14 cellular contexts compared by ENCODE assay signal in the genomic region with DNA sequence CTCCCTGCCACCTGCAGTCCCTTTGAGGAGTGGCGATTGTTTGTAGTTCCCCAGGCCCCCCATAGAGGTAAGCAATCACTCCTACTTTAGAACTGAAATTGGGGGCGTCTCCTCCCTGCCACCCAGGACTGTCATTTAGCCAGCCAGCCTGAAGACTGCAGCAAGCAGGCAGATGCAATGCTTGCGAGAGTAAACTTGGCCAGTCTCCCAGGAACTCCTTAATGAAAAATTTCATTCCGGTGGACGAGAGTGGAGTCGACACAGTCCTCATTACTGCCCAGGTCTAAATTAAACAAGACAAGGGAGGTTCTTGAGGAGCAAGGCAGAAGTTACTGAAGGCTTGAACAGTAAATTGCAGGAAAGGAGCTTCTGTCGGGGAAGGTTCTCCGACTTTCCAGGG.
DNase-seq lines count a peak whose midpoint lies in the region; ATAC-seq and TF ChIP-seq lines count a peak whose summit lies in the region.
"Had no signal": no experiment of that assay in that cellular context is flagged by ENCODE, and none has a peak within 500 bp of the region (broad histone marks: within the 10 kb centered on the region; RNA-seq: fewer than 3 reads in every experiment).

No MANE protein-coding gene starts in this region.

- intact Hi-C loops in Right ventricle myocardium superior (cut with DNase I), result no loop called here
- intact Hi-C loops in transverse colon (cut with DNase I; ENCODE audit: low total_unique reads), result no loop called here

- no peak for TF ChIP-seq POLR2A in transverse colon (IDR thresholded peaks at IDR 0.05)

- H3K4me3 ChIP-seq in right atrium auricular region (no peak overlapping the region), fibroblast of pulmonary artery (replicated peaks; ENCODE audit: low read depth, low read length) (no peak overlapping the region), transverse colon (no peak overlapping the region)
- H3K4me3 ChIP-seq: cardiac muscle cell, GM23338 had no signal

- no peak for DNase-seq in Right ventricle myocardium superior
- DNase-seq in right atrium auricular region (ENCODE audit: low spot score), result no peak
- DNase-seq in NCI-H345 treated with DMSO at 0.1 percent for 48 hours (lab: John Stamatoyannopoulos, UW; ENCODE audit: unreplicated experiment), result peak; percentile 38
- peak; percentile 37 for DNase-seq in fibroblast of pulmonary artery (ENCODE audit: low read depth)
- no peak for DNase-seq in transverse colon
- DNase-seq in NCI-H1436 treated with DMSO at 0.1 percent for 48 hours (lab: John Stamatoyannopoulos, UW), result no peak
- DNase-seq in stimulated activated CD4-positive, alpha-beta T cell treated with anti-CD3 and anti-CD28 coated beads, Interleukin-4, amount 100 ng/mL, for 4 hours, result no peak
- no peak for DNase-seq in NOMO-1 treated with DMSO at 0.1 percent for 48 hours (lab: John Stamatoyannopoulos, UW; ENCODE audit: unreplicated experiment)
- DNase-seq: activated CD4-positive, CD25-positive, alpha-beta regulatory T cell; erythroblast; NCI-H1930; SHP77 had no signal

- no peaks in the 10 kb centered on the region for H3K9me3 ChIP-seq in right atrium auricular region
- H3K9me3 ChIP-seq in transverse colon, result no peaks in the 10 kb centered on the region

- H3K27me3 ChIP-seq in right atrium auricular region, result no peaks in the 10 kb centered on the region
- no peaks in the 10 kb centered on the region for H3K27me3 ChIP-seq in transverse colon
- H3K27me3 ChIP-seq: cardiac muscle cell had no signal

- H3K36me3 ChIP-seq in right atrium auricular region (no peaks in the 10 kb centered on the region), transverse colon (no peaks in the 10 kb centered on the region)
- H3K36me3 ChIP-seq: cardiac muscle cell had no signal

- WGBS in transverse colon (ENCODE audit: low coverage in 1 of 2), 2 donors, result 18 to 56% methylated on average over 3 to 8 of the region's 8 CpGs

- peaks cover 0 to 27% of the 10 kb centered on the region in 2 donors for H3K4me1 ChIP-seq in right atrium auricular region
- H3K4me1 ChIP-seq in transverse colon, result peaks cover 0 to 32% (median 6%) of the 10 kb centered on the region in 4 donors

- TF ChIP-seq CTCF in right atrium auricular region (IDR thresholded peaks at IDR 0.05) (no peak), fibroblast of pulmonary artery (IDR thresholded peaks at IDR 0.05; ENCODE audit: low read length, missing control alignments) (no peak), transverse colon (IDR thresholded peaks at IDR 0.05) (no peak)

- H3K27ac ChIP-seq in right atrium auricular region (no peak overlapping the region), transverse colon (peak overlapping the region in 3 of 4 donors; percentile 11 to 80 (median 14))
- H3K27ac ChIP-seq: cardiac muscle cell had no signal

- ATAC-seq in Right ventricle myocardium superior (ENCODE audit: poor library complexity), result peak; percentile 58
- ATAC-seq: GM23338 had no signal

- TF ChIP-seq EP300 in transverse colon (IDR thresholded peaks at IDR 0.05; ENCODE audit: low read depth), result no peak

- in situ Hi-C loops in transverse colon (cut with MboI; ENCODE audit: low pct_ligation_motif_present in 1 of 4, low pct_unique_long_range_greater_than_20kb in 1 of 4, low sequenced_read_pairs in 3 of 4), result no loop called here

Comparison
In these comparisons a context has a peak if more than half of its experiments do, and no peak if none do; other contexts are left out.
1. DNase-seq: peak in NCI-H345 treated with DMSO at 0.1 percent for 48 hours (single experiment) and fibroblast of pulmonary artery (single experiment); none in Right ventricle myocardium superior (single experiment), right atrium auricular region (single experiment), transverse colon (single experiment), NCI-H1436 treated with DMSO at 0.1 percent for 48 hours (single experiment), stimulated activated CD4-positive, alpha-beta T cell treated with anti-CD3 and anti-CD28 coated beads, Interleukin-4, amount 100 ng/mL, for 4 hours (0 of 2) and NOMO-1 treated with DMSO at 0.1 percent for 48 hours (single experiment).
2. H3K27ac ChIP-seq: peak in transverse colon (3 of 4); none in right atrium auricular region (0 of 2).